In genomic region chr17:68955181-68955841, GRCh38 we compare ENCODE assay signal across 10 cellular contexts. TPM values are rescaled to one million over a fixed set of nuclear protein-coding genes. Genes with fewer than 3 reads are reported as not detected.
A peak's percentile ranks its signal among the peaks of the same experiment; 100 is the strongest.
DNase-seq lines count a peak whose midpoint lies in the region; ATAC-seq and TF ChIP-seq lines count a peak whose summit lies in the region.
"Had no signal": no experiment of that assay in that cellular context is flagged by ENCODE, and none has a peak within 500 bp of the region (broad histone marks: within the 10 kb centered on the region; RNA-seq: fewer than 3 reads in every experiment).

Gene ABCA8 (minus strand): TSS chr17:68955392. CDS start chr17:68942034, 13,358 bp downstream.

- intact Hi-C loops in left ventricle myocardium inferior (cut with micrococcal nuclease) (no loop called here), posterior vena cava (cut with DNase I) (no loop called here)

- H3K27ac ChIP-seq in ACC112 (ENCODE audit: low read depth, low read length) (peak within 1 kb of the TSS; percentile 64), left ventricle myocardium inferior (replicated peaks) (peak within 1 kb of the TSS; percentile 84)

- H3K27me3 ChIP-seq in ACC112 (ENCODE audit: insufficient read depth, low read length), result no peaks in the 10 kb centered on the region
- H3K27me3 ChIP-seq in left ventricle myocardium inferior (ENCODE audit: low read depth), result no peaks in the 10 kb centered on the region

- H3K9me3 ChIP-seq in left ventricle myocardium inferior (replicated peaks), result peaks cover 8% of the 10 kb centered on the region

- H3K4me1 ChIP-seq in ACC112 (ENCODE audit: control insufficient read depth, insufficient read depth, low read length, unreplicated experiment) (no peaks in the 10 kb centered on the region), left ventricle myocardium inferior (peaks cover 23% of the 10 kb centered on the region)

- peak within 1 kb of the TSS; percentile 98 for H2AFZ ChIP-seq in ACC112 (ENCODE audit: low read length, unreplicated experiment)

- ATAC-seq in HG02981 (IDR thresholded peaks at IDR 0.05; ENCODE audit: unreplicated experiment), result no peak
- no peak for ATAC-seq in HG02885 (IDR thresholded peaks at IDR 0.05; ENCODE audit: poor library complexity, unreplicated experiment)

- H3K79me2 ChIP-seq in ACC112 (ENCODE audit: control insufficient read depth, insufficient read depth, low read length, unreplicated experiment), result no peaks in the 10 kb centered on the region

- H3K4me3 ChIP-seq in ACC112 (ENCODE audit: low read depth, low read length) (peak within 1 kb of the TSS; percentile 80), left ventricle myocardium inferior (peak within 1 kb of the TSS; percentile 64)

- TF ChIP-seq CTCF in left ventricle myocardium inferior (IDR thresholded peaks at IDR 0.05; ENCODE audit: borderline replicate concordance), result no peak

- DNase-seq in astrocyte of the hippocampus (ENCODE audit: low read depth, low spot score) (peak; percentile 34), left ventricle myocardium inferior (no peak), posterior vena cava (ENCODE audit: low spot score) (no peak), cerebellar nuclear complex (lab: John Stamatoyannopoulos, UW) (no peak), EL (no peak)
- DNase-seq: activated naive CD4-positive, alpha-beta T cell; NCI-H510A had no signal

- H3K36me3 ChIP-seq in ACC112 (ENCODE audit: insufficient read depth, low read length), result 0 out of 2 replicates have a peak, but pooled peaks cover 3% of the 10 kb centered on the region
- no peaks in the 10 kb centered on the region for H3K36me3 ChIP-seq in left ventricle myocardium inferior

RNA-seq across cellular contexts. Expression of gene ABCA8, which starts in this region (rescaled TPM):
- 35.5 TPM for total RNA-seq in left ventricle myocardium inferior
- total RNA-seq in posterior vena cava, result 10 to 100 TPM; 70.7 to 78.7 TPM
